ENCODE assay signal across 1 cellular context in the genomic region with DNA sequence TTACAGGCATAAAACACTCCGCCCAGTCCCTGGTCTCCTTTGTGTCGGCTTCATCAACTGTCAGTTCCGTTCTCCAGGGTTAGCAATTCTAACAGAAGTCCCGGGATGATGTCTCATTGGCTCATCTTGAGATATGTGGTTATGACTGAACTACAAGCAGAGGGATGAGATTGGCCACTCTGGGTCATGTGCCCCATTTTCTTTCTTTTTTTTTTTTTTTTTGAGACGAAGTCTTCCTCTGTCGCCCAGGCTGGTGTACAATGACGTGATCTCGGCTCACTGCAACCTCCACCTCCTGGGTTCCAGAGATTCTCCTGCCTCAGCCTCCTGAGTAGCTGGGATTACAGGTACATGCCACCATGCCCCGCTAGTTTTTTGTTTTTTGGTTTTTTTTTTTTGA.
TF ChIP-seq lines count a peak whose summit lies in the region.

No MANE protein-coding gene starts in this region.

TF ChIP-seq in SK-N-SH treated with all-trans-retinoic acid at 6 μM for 48 hours, 23 proteins besides CTCF, POLR2A, EP300 and RAD21 (continued from another document):
- TF ChIP-seq TCF4 (CRISPR knock-in tag; IDR thresholded peaks at IDR 0.05; ENCODE audit: borderline replicate concordance) (no peak), ISL1 (CRISPR knock-in tag; IDR thresholded peaks at IDR 0.05) (no peak)
